ENCODE assay signal across 1 cellular context in the genomic region with DNA sequence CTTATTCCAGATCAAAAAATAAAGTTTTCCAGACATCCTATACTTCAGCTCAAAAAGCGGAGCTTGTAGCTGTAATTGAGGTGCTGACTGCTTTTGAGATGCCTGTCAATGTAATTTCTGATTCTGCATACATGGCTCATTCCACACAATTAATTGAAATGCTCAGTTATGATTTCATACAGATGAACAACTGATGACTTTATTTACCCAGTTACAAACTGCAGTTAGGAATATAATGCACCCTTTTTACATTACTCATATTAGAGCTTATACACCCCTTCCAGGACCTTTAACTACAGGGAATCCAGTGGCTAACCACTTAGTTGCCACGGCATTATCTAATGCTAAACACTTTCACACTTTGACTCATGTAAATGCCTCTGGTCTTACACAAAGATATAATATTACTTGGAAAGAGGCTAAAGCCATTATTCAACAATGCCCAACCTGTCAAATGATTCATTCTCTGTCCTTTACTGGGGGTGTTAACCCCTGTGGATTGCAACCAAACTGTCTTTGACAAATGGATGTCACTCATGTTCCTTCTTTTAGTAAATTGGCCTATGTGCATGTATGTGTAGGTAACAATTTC.
A peak's percentile ranks its signal among the peaks of the same experiment; 100 is the strongest.
TF ChIP-seq lines count a peak whose summit lies in the region.

No MANE protein-coding gene starts in this region.

TF ChIP-seq in GM12878, 131 proteins besides CTCF, POLR2A, EP300 and RAD21:
- TF ChIP-seq IKZF1 (conservative IDR thresholded peaks at IDR 0.05) (0 out of 2 replicates have a peak, but pooled peaks have one; percentile 27), TCF7 (IDR thresholded peaks at IDR 0.05; ENCODE audit: borderline replicate concordance) (no peak), NFIC (IDR thresholded peaks at IDR 0.05; ENCODE audit: low read depth, low read length) (no peak), PKNOX1 (IDR thresholded peaks at IDR 0.05) (peak; percentile 32; the same call in 1 of the 2 replicates)
- TF ChIP-seq, protein P1, sequence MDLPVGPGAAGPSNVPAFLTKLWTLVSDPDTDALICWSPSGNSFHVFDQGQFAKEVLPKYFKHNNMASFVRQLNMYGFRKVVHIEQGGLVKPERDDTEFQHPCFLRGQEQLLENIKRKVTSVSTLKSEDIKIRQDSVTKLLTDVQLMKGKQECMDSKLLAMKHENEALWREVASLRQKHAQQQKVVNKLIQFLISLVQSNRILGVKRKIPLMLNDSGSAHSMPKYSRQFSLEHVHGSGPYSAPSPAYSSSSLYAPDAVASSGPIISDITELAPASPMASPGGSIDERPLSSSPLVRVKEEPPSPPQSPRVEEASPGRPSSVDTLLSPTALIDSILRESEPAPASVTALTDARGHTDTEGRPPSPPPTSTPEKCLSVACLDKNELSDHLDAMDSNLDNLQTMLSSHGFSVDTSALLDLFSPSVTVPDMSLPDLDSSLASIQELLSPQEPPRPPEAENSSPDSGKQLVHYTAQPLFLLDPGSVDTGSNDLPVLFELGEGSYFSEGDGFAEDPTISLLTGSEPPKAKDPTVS (IDR thresholded peaks at IDR 0.05; ENCODE audit: low read depth, low read length), result no peak
